1 cellular context compared by ENCODE assay signal in the genomic region with DNA sequence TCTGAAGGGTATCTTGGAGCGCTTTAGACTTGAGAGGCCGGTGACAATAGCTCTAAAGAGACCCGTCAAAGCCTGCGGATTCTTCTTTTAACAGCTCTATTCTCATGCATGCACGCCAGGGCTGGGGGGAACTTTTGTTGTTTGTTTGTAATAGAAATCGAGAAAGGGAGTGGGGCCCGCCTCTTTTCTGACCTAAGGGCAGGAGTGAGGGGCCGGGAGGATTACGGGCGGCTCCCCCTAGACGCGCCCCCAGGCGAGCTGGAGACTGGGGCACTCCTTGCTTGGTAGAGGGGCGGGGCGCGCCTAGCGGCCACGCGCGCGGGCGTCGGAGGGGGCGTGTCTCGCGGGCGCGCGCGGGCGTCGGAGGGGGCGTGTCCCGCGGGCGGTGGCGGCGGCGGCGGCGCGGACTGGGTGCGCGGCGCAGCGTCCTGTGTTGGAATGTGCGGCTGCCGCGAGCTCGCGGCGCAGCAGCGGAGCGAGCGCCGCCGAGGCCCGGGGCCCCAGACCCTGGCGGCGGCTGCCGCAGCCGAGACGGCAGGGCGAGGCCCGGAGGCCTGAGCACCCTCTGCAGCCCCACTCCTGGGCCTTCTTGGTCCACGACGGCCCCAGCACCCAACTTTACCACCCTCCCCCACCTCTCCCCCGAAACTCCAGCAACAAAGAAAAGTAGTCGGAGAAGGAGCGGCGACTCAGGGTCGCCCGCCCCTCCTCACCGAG.
A peak's percentile ranks its signal among the peaks of the same experiment; 100 is the strongest.
TF ChIP-seq lines count a peak whose summit lies in the region.

Gene REST (plus strand): TSS at position 412 of the 717 bp plus-strand sequence. CDS start 2,739 bp downstream, outside the sequence.

TF ChIP-seq in K562, 482 proteins besides CTCF, POLR2A, EP300 and RAD21 (continued from another document):
- TF ChIP-seq CREB1 (IDR thresholded peaks at IDR 0.05) (peak; percentile 36; the same call in 1 of the 2 replicates), CREB1 (CRISPR knock-in tag; IDR thresholded peaks at IDR 0.05) (no peak), HMGN3 (IDR thresholded peaks at IDR 0.05; ENCODE audit: borderline replicate concordance, extremely low read depth, insufficient read length, low read depth, low read length) (peak; percentile 12), MBD2 (IDR thresholded peaks at IDR 0.05; ENCODE audit: borderline replicate concordance, low read depth) (0 out of 2 replicates have a peak, but pooled peaks have one; percentile 3), KDM5B (IDR thresholded peaks at IDR 0.05; ENCODE audit: insufficient replicate concordance, low read depth, low read length) (peak; percentile 34), CCNT2 (IDR thresholded peaks at IDR 0.05; ENCODE audit: borderline replicate concordance, extremely low read depth, insufficient read length, low read depth, low read length) (peak; percentile 30), MXI1 (IDR thresholded peaks at IDR 0.05; ENCODE audit: low read depth, low read length) (no peak), NONO (IDR thresholded peaks at IDR 0.05; ENCODE audit: low read depth in 2 of 2, low read length in 1 of 2) (0 out of 4 replicates have a peak, but pooled peaks of 1 of the 2 experiments have one; percentile 32), ZBTB7A (IDR thresholded peaks at IDR 0.05; ENCODE audit: borderline replicate concordance, control insufficient read depth, low read depth, low read length) (peak; percentile 80; the same call in 1 of the 2 replicates), CREM (IDR thresholded peaks at IDR 0.05; ENCODE audit: low read depth) (peak; percentile 51; the same call in 1 of the 2 replicates), PHF8 (IDR thresholded peaks at IDR 0.05; ENCODE audit: borderline replicate concordance, low read length) (peak; percentile 53; the same call in 1 of the 2 replicates), KDM4B (IDR thresholded peaks at IDR 0.05; ENCODE audit: borderline replicate concordance in 2 of 2, low read depth in 1 of 2) (no peak), POLR2AphosphoS5 (IDR thresholded peaks at IDR 0.05; ENCODE audit: control insufficient read depth, insufficient read depth, low read depth, low read length) (peak; percentile 30; the same call in 1 of the 2 replicates), POLR2G (IDR thresholded peaks at IDR 0.05; ENCODE audit: low read depth, low read length) (peak; percentile 60; the same call in 1 of the 2 replicates), ZNF444 (CRISPR knock-in tag; IDR thresholded peaks at IDR 0.05) (peak; percentile 90; the same call in 1 of the 2 replicates), SP1 (CRISPR knock-in tag; IDR thresholded peaks at IDR 0.05) (0 out of 2 replicates have a peak, but pooled peaks have one; percentile 34), RNF2 (IDR thresholded peaks at IDR 0.05) (no peak), HDGF (IDR thresholded peaks at IDR 0.05) (no peak), GATAD2B (IDR thresholded peaks at IDR 0.05; ENCODE audit: borderline replicate concordance) (0 out of 2 replicates have a peak, but pooled peaks have one; percentile 28), VEZF1 (CRISPR knock-in tag; IDR thresholded peaks at IDR 0.05) (peak; percentile 45; the same call in 1 of the 2 replicates), KLF13 (tag; IDR thresholded peaks at IDR 0.05; ENCODE audit: borderline replicate concordance, low read depth) (peak; percentile 78; the same call in 1 of the 2 replicates), RBBP5 (IDR thresholded peaks at IDR 0.05; ENCODE audit: borderline replicate concordance, insufficient read depth, low read length, poor library complexity, severe bottlenecking) (peak; percentile 19), ZNF766 (CRISPR knock-in tag; conservative IDR thresholded peaks at IDR 0.05) (peak; percentile 74), ZNF707 (CRISPR knock-in tag; conservative IDR thresholded peaks at IDR 0.05) (no peak), SIN3A (IDR thresholded peaks at IDR 0.05; ENCODE audit: borderline replicate concordance in 2 of 2, control insufficient read depth in 1 of 2, low read depth in 2 of 2, low read length in 2 of 2) (peak; percentile 14 to 38; a peak in 1 of 4 replicates), CTBP1 (IDR thresholded peaks at IDR 0.05; ENCODE audit: borderline replicate concordance) (peak; percentile 11; the same call in 1 of the 2 replicates), MLX (CRISPR knock-in tag; conservative IDR thresholded peaks at IDR 0.05) (no peak), L3MBTL2 (IDR thresholded peaks at IDR 0.05) (peak; percentile 38; the same call in 1 of the 2 replicates), ZNF263 (CRISPR knock-in tag; IDR thresholded peaks at IDR 0.05; ENCODE audit: borderline replicate concordance) (no peak), POLR2H (tag; IDR thresholded peaks at IDR 0.05; ENCODE audit: low read depth) (0 out of 2 replicates have a peak, but pooled peaks have one; percentile 24), CXXC5 (CRISPR knock-in tag; IDR thresholded peaks at IDR 0.05) (peak; percentile 56; the same call in 1 of the 2 replicates), RB1 (IDR thresholded peaks at IDR 0.05; ENCODE audit: low read depth) (0 out of 2 replicates have a peak, but pooled peaks have one; percentile 20), FOSL1 (tag; conservative IDR thresholded peaks at IDR 0.05) (no peak), YY1 (IDR thresholded peaks at IDR 0.05; ENCODE audit: borderline replicate concordance in 1 of 3, control insufficient read depth in 1 of 3, extremely low read depth in 1 of 3, insufficient read depth in 3 of 3, insufficient read length in 1 of 3, insufficient replicate concordance in 2 of 3, low read depth in 1 of 3, low read length in 2 of 3) (peak in 1 of 3 experiments; percentile 41), HES1 (IDR thresholded peaks at IDR 0.05; ENCODE audit: low read depth) (no peak), SMAD4 (CRISPR knock-in tag; conservative IDR thresholded peaks at IDR 0.05) (peak; percentile 21), ZNF197 (CRISPR knock-in tag; IDR thresholded peaks at IDR 0.05; ENCODE audit: low read depth) (0 out of 2 replicates have a peak, but pooled peaks have one; percentile 46), ZNF175 (CRISPR knock-in tag; IDR thresholded peaks at IDR 0.05; ENCODE audit: low read depth) (0 out of 2 replicates have a peak, but pooled peaks have one; percentile 11)
- TF ChIP-seq, protein P1, sequence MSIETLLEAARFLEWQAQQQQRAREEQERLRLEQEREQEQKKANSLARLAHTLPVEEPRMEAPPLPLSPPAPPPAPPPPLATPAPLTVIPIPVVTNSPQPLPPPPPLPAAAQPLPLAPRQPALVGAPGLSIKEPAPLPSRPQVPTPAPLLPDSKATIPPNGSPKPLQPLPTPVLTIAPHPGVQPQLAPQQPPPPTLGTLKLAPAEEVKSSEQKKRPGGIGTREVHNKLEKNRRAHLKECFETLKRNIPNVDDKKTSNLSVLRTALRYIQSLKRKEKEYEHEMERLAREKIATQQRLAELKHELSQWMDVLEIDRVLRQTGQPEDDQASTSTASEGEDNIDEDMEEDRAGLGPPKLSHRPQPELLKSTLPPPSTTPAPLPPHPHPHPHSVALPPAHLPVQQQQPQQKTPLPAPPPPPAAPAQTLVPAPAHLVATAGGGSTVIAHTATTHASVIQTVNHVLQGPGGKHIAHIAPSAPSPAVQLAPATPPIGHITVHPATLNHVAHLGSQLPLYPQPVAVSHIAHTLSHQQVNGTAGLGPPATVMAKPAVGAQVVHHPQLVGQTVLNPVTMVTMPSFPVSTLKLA (conservative IDR thresholded peaks at IDR 0.05) = peak in 1 of 2 experiments; percentile 11; a peak in 1 of 4 replicates
- TF ChIP-seq, protein P2, sequence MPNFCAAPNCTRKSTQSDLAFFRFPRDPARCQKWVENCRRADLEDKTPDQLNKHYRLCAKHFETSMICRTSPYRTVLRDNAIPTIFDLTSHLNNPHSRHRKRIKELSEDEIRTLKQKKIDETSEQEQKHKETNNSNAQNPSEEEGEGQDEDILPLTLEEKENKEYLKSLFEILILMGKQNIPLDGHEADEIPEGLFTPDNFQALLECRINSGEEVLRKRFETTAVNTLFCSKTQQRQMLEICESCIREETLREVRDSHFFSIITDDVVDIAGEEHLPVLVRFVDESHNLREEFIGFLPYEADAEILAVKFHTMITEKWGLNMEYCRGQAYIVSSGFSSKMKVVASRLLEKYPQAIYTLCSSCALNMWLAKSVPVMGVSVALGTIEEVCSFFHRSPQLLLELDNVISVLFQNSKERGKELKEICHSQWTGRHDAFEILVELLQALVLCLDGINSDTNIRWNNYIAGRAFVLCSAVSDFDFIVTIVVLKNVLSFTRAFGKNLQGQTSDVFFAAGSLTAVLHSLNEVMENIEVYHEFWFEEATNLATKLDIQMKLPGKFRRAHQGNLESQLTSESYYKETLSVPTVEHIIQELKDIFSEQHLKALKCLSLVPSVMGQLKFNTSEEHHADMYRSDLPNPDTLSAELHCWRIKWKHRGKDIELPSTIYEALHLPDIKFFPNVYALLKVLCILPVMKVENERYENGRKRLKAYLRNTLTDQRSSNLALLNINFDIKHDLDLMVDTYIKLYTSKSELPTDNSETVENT (CRISPR knock-in tag; IDR thresholded peaks at IDR 0.05) = 0 out of 2 replicates have a peak, but pooled peaks have one; percentile 41
